In genomic region chr2:74278694-74279093, GRCh38 we compare ENCODE assay signal across 15 cellular contexts.
A peak's percentile ranks its signal among the peaks of the same experiment; 100 is the strongest.
DNase-seq lines count a peak whose midpoint lies in the region; ATAC-seq and TF ChIP-seq lines count a peak whose summit lies in the region.
"Had no signal": no experiment of that assay in that cellular context is flagged by ENCODE, and none has a peak within 500 bp of the region (broad histone marks: within the 10 kb centered on the region; RNA-seq: fewer than 3 reads in every experiment).

No MANE protein-coding gene starts in this region.

- peaks cover 13% of the 10 kb centered on the region for H3K4me1 Mint-ChIP-seq in nephron progenitor cell
- H3K4me1 Mint-ChIP-seq: CD4-positive, CD25-positive, alpha-beta regulatory T cell; CD8-positive, alpha-beta memory T cell; GM23338 had no signal

- H3K27ac Mint-ChIP-seq in nephron progenitor cell, result peak overlapping the region; percentile 22
- H3K27ac Mint-ChIP-seq: CD8-positive, alpha-beta memory T cell; GM23338 had no signal

- no peak overlapping the region for H3K4me3 Mint-ChIP-seq in nephron progenitor cell
- H3K4me3 Mint-ChIP-seq: CD4-positive, CD25-positive, alpha-beta regulatory T cell; GM23338 had no signal

- ATAC-seq in HG03457 (IDR thresholded peaks at IDR 0.05; ENCODE audit: unreplicated experiment) (no peak), GM19023 (IDR thresholded peaks at IDR 0.05; ENCODE audit: unreplicated experiment) (no peak)
- ATAC-seq: GM23338 had no signal

- DNase-seq in NCI-H2171 (lab: John Stamatoyannopoulos, UW), result peak; percentile 13
- DNase-seq in NCI-H69 (lab: John Stamatoyannopoulos, UW), result peak; percentile 20
- DNase-seq in cerebellar cortex (ENCODE audit: low spot score), result peak; percentile 44
- DNase-seq in nephron progenitor cell, result no peak
- DNase-seq in activated gamma-delta T cell (lab: John Stamatoyannopoulos, UW), result no peak
- DNase-seq: ACHN; Caco-2; CD4-positive, CD25-positive, alpha-beta regulatory T cell; CD8-positive, alpha-beta memory T cell; HCEC 1CT; IMR-90; KBM-7 had no signal

- peaks cover 4% of the 10 kb centered on the region for H3K36me3 Mint-ChIP-seq in nephron progenitor cell (ENCODE audit: low read depth)

- TF ChIP-seq CTCF in nephron progenitor cell (IDR thresholded peaks at IDR 0.05), result no peak

- H3K27me3 Mint-ChIP-seq in nephron progenitor cell (ENCODE audit: low read depth, poor library complexity), result peaks cover 52% of the 10 kb centered on the region
- H3K27me3 Mint-ChIP-seq: CD4-positive, CD25-positive, alpha-beta regulatory T cell; CD8-positive, alpha-beta memory T cell had no signal

- no peaks in the 10 kb centered on the region for H3K9me3 Mint-ChIP-seq in nephron progenitor cell
- H3K9me3 Mint-ChIP-seq: CD8-positive, alpha-beta memory T cell; GM23338 had no signal

Comparison
In these comparisons a context has a peak if more than half of its experiments do, and no peak if none do; other contexts are left out.
1. DNase-seq: peak in NCI-H2171 (single experiment), NCI-H69 (single experiment) and cerebellar cortex (single experiment); none in nephron progenitor cell (single experiment) and activated gamma-delta T cell (single experiment).